In the genomic region with DNA sequence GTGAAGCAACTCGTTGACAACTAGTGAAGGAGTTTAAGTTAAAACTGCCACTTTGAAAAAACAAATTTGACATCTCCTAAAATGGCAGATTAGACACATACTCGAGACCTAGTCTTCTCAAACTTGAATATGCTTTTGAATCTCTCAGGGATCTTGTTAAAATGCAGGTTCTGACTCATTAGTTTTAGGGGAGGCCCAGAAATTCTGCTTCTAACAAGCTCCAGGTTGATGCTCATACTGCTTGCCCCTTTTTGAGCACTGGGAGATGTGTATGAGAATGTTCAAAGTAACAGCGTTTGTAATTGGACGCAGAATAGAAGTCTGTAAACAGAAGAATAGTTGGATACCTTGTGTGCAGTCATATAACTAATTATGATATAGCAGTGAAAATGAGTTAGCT, we compare ENCODE assay signal across 8 cellular contexts. TPM values are rescaled to one million over a fixed set of nuclear protein-coding genes. Genes with fewer than 3 reads are reported as not detected.
A peak's percentile ranks its signal among the peaks of the same experiment; 100 is the strongest.
DNase-seq lines count a peak whose midpoint lies in the region; ATAC-seq lines count a peak whose summit lies in the region.

No MANE protein-coding gene starts in this region.

- no peak for ATAC-seq in central memory CD8-positive, alpha-beta T cell (replicated peaks; ENCODE audit: extremely low read depth, poor library complexity, severe bottlenecking)
- ATAC-seq in natural killer cell treated with Interleukin-12 subunit alpha and Interleukin-12 subunit beta and Interleukin-15 and Interleukin-18, amount 100 ng/mL, for 72 hours: no peak
- no peak for ATAC-seq in GM18520 (IDR thresholded peaks at IDR 0.05; ENCODE audit: unreplicated experiment)

- peaks cover 0 to 43% (median 11%) of the 10 kb centered on the region in 3 donors for H3K36me3 Mint-ChIP-seq in CD8-positive, alpha-beta memory T cell
- peaks cover 32% of the 10 kb centered on the region for H3K36me3 Mint-ChIP-seq in central memory CD8-positive, alpha-beta T cell (ENCODE audit: insufficient read depth)
- no peaks in the 10 kb centered on the region for H3K36me3 Mint-ChIP-seq in natural killer cell treated with Interleukin-12 subunit alpha and Interleukin-12 subunit beta and Interleukin-15 and Interleukin-18, amount 100 ng/mL, for 72 hours

- peaks cover 30% of the 10 kb centered on the region for H3K4me1 ChIP-seq in CD8-positive, alpha-beta memory T cell (ENCODE audit: insufficient read depth, low read length)

- H3K9me3 Mint-ChIP-seq in CD8-positive, alpha-beta memory T cell: no peaks in the 10 kb centered on the region
- H3K9me3 Mint-ChIP-seq in central memory CD8-positive, alpha-beta T cell: no peaks in the 10 kb centered on the region
- no peaks in the 10 kb centered on the region for H3K9me3 Mint-ChIP-seq in natural killer cell treated with Interleukin-12 subunit alpha and Interleukin-12 subunit beta and Interleukin-15 and Interleukin-18, amount 100 ng/mL, for 72 hours

- H3K27ac Mint-ChIP-seq in CD8-positive, alpha-beta memory T cell: peak overlapping the region in 7 of 8 donors; percentile 67 to 98 (median 85)
- H3K27ac Mint-ChIP-seq in central memory CD8-positive, alpha-beta T cell (ENCODE audit: low read depth): peak overlapping the region; percentile 73
- peak overlapping the region; percentile 94 to 96 for H3K27ac Mint-ChIP-seq in natural killer cell treated with Interleukin-12 subunit alpha and Interleukin-12 subunit beta and Interleukin-15 and Interleukin-18, amount 100 ng/mL, for 72 hours

- CTCF ChIA-PET in CD8-positive, alpha-beta memory T cell (lab: Charles Lee): interaction anchor here (1.2 to 2.3 kb wide), 2 partner anchors 38 to 120 kb away, joined by 3 to 8 read pairs; no protein-coding TSS in a partner anchor

- peaks cover 45 to 52% (median 48%) of the 10 kb centered on the region in 3 donors for H3K4me1 Mint-ChIP-seq in CD8-positive, alpha-beta memory T cell
- H3K4me1 Mint-ChIP-seq in central memory CD8-positive, alpha-beta T cell: peaks cover 30% of the 10 kb centered on the region
- H3K4me1 Mint-ChIP-seq in natural killer cell treated with Interleukin-12 subunit alpha and Interleukin-12 subunit beta and Interleukin-15 and Interleukin-18, amount 100 ng/mL, for 72 hours (ENCODE audit: low read depth in 2 of 2): peaks cover 25 to 29% of the 10 kb centered on the region in 2 donors

- H3K4me3 Mint-ChIP-seq in CD8-positive, alpha-beta memory T cell: peak overlapping the region; percentile 72 to 100 (median 97)
- H3K4me3 Mint-ChIP-seq in central memory CD8-positive, alpha-beta T cell: peak overlapping the region; percentile 93
- H3K4me3 Mint-ChIP-seq in natural killer cell treated with Interleukin-12 subunit alpha and Interleukin-12 subunit beta and Interleukin-15 and Interleukin-18, amount 100 ng/mL, for 72 hours: peak overlapping the region; percentile 96

- H3K9me3 ChIP-seq in CD8-positive, alpha-beta memory T cell (ENCODE audit: low read length): no peaks in the 10 kb centered on the region
- no peaks in the 10 kb centered on the region for H3K9me3 ChIP-seq in KOPT-K1 (ENCODE audit: insufficient read depth, low read length, poor library complexity, severe bottlenecking)

- POLR2A ChIA-PET in CD8-positive, alpha-beta memory T cell (lab: Charles Lee): interaction anchor here (4.3 kb wide), 1 partner anchor 91 kb away, joined by 67 read pairs; the partner anchor contains the start of genes CGGBP1 and ZNF654

- peaks cover 11% of the 10 kb centered on the region for H3K36me3 ChIP-seq in CD8-positive, alpha-beta memory T cell (ENCODE audit: insufficient read depth, low read length)
- H3K36me3 ChIP-seq in KOPT-K1 (ENCODE audit: insufficient read depth, low read length): peaks cover 38% of the 10 kb centered on the region

- H3K27ac ChIP-seq in CD8-positive, alpha-beta memory T cell (ENCODE audit: low read depth, low read length): no peak overlapping the region
- peak overlapping the region; percentile 16 for H3K27ac ChIP-seq in KOPT-K1 (ENCODE audit: low read depth, low read length, poor library complexity, severe bottlenecking)

- no peaks in the 10 kb centered on the region for H3K27me3 Mint-ChIP-seq in CD8-positive, alpha-beta memory T cell
- H3K27me3 Mint-ChIP-seq in central memory CD8-positive, alpha-beta T cell: no peaks in the 10 kb centered on the region
- H3K27me3 Mint-ChIP-seq in natural killer cell treated with Interleukin-12 subunit alpha and Interleukin-12 subunit beta and Interleukin-15 and Interleukin-18, amount 100 ng/mL, for 72 hours: no peaks in the 10 kb centered on the region

- no peak for DNase-seq in CD8-positive, alpha-beta memory T cell
- no peak for DNase-seq in central memory CD8-positive, alpha-beta T cell (ENCODE audit: low spot score in 2 of 2)
- no peak for DNase-seq in natural killer cell treated with Interleukin-12 subunit alpha and Interleukin-12 subunit beta and Interleukin-15 and Interleukin-18, amount 100 ng/mL, for 72 hours (ENCODE audit: low spot score)
- DNase-seq in iPS-NIHi11 (ENCODE audit: low spot score): no peak
- DNase-seq in ecto neural progenitor cell (ENCODE audit: low spot score): no peak
- no peak for DNase-seq in NCI-H1694 treated with DMSO at 0.1 percent for 48 hours (lab: John Stamatoyannopoulos, UW)

- peak overlapping the region; percentile 29 for H3K4me3 ChIP-seq in CD8-positive, alpha-beta memory T cell (ENCODE audit: low read length)

- H3K27me3 ChIP-seq in CD8-positive, alpha-beta memory T cell (ENCODE audit: insufficient read depth, low read length, poor library complexity, severe bottlenecking): no peaks in the 10 kb centered on the region

RNA-seq across cellular contexts. Expression of gene C3orf38, which starts 1.6 kb away (rescaled TPM):
- total RNA-seq in CD8-positive, alpha-beta memory T cell: 10 to 100 TPM; 25.9 to 28.2 TPM
- 19.4 TPM for polyA plus RNA-seq in CD8-positive, alpha-beta memory T cell
- 10 to 100 TPM; 22.5 to 35.1 TPM for total RNA-seq in natural killer cell treated with Interleukin-12 subunit alpha and Interleukin-12 subunit beta and Interleukin-15 and Interleukin-18, amount 100 ng/mL, for 72 hours
